ENCODE assay signal across 1 cellular context in genomic region chr2:20350753-20351554, GRCh38.
TF ChIP-seq lines count a peak whose summit lies in the region.

TSS of gene PUM2 (minus strand) at chr2:20350844. CDS start at chr2:20327360, 23,484 bp downstream.

TF ChIP-seq in HepG2, 621 proteins besides CTCF, POLR2A, EP300 and RAD21 (continued from another document and continues in another):
- TF ChIP-seq ARID4A (CRISPR knock-in tag; IDR thresholded peaks at IDR 0.05; ENCODE audit: borderline replicate concordance) (peak; percentile 76), CCAR2 (optimal IDR thresholded peaks at IDR 0.05; ENCODE audit: low read depth, low read length) (no peak), ZMYM2 (CRISPR knock-in tag; IDR thresholded peaks at IDR 0.05) (no peak), RFX5 (IDR thresholded peaks at IDR 0.05; ENCODE audit: low read depth, low read length) (no peak), ZNF484 (CRISPR knock-in tag; IDR thresholded peaks at IDR 0.05; ENCODE audit: borderline replicate concordance, low read depth) (peak; percentile 50; the same call in 1 of the 2 replicates), ZBTB10 (CRISPR knock-in tag; IDR thresholded peaks at IDR 0.05; ENCODE audit: borderline replicate concordance) (peak; percentile 83; the same call in 1 of the 2 replicates), HNF4A (CRISPR knock-in tag; IDR thresholded peaks at IDR 0.05) (no peak; the same call in none of the 2 replicates), TARDBP (CRISPR knock-in tag; IDR thresholded peaks at IDR 0.05) (0 out of 2 replicates have a peak, but pooled peaks have one; percentile 54), ZNF670 (CRISPR knock-in tag; IDR thresholded peaks at IDR 0.05; ENCODE audit: borderline replicate concordance) (peak; percentile 91), ZMAT5 (CRISPR knock-in tag; IDR thresholded peaks at IDR 0.05; ENCODE audit: borderline replicate concordance, low read depth) (no peak), MAFG (CRISPR knock-in tag; IDR thresholded peaks at IDR 0.05) (no peak), ZNF260 (CRISPR knock-in tag; IDR thresholded peaks at IDR 0.05; ENCODE audit: borderline replicate concordance, low read depth) (peak; percentile 77; the same call in 1 of the 2 replicates), KLF9 (CRISPR knock-in tag; IDR thresholded peaks at IDR 0.05; ENCODE audit: low read depth) (peak; percentile 80; the same call in 1 of the 2 replicates), ZNF282 (IDR thresholded peaks at IDR 0.05; ENCODE audit: partially characterized antibody) (no peak), NR2F1 (CRISPR knock-in tag; IDR thresholded peaks at IDR 0.05) (0 out of 4 replicates have a peak, but pooled peaks of 1 of the 2 experiments have one; percentile 9), ZNF451 (CRISPR knock-in tag; IDR thresholded peaks at IDR 0.05) (peak; percentile 95), MXD3 (CRISPR knock-in tag; IDR thresholded peaks at IDR 0.05) (peak; percentile 94), ZMAT3 (CRISPR knock-in tag; conservative IDR thresholded peaks at IDR 0.05) (peak; percentile 99), ZNF75D (CRISPR knock-in tag; IDR thresholded peaks at IDR 0.05; ENCODE audit: borderline replicate concordance) (0 out of 2 replicates have a peak, but pooled peaks have one; percentile 2), RNF219 (CRISPR knock-in tag; IDR thresholded peaks at IDR 0.05) (peak; percentile 29; the same call in 1 of the 2 replicates), ZNF367 (CRISPR knock-in tag; IDR thresholded peaks at IDR 0.05; ENCODE audit: borderline replicate concordance) (0 out of 2 replicates have a peak, but pooled peaks have one; percentile 93), ZSCAN20 (CRISPR knock-in tag; IDR thresholded peaks at IDR 0.05; ENCODE audit: borderline replicate concordance) (peak; percentile 97), ZBTB49 (CRISPR knock-in tag; IDR thresholded peaks at IDR 0.05; ENCODE audit: borderline replicate concordance) (no peak), PAF1 (CRISPR knock-in tag; IDR thresholded peaks at IDR 0.05) (no peak), ZBTB20 (CRISPR knock-in tag; IDR thresholded peaks at IDR 0.05; ENCODE audit: borderline replicate concordance, low read depth) (peak; percentile 77; the same call in 1 of the 2 replicates), USF2 (IDR thresholded peaks at IDR 0.05; ENCODE audit: low read depth, low read length) (peak; percentile 75), USF2 (CRISPR knock-in tag; IDR thresholded peaks at IDR 0.05; ENCODE audit: borderline replicate concordance) (peak; percentile 67; the same call in 1 of the 2 replicates), ZBTB44 (CRISPR knock-in tag; IDR thresholded peaks at IDR 0.05) (peak; percentile 96), PAX8 (CRISPR knock-in tag; IDR thresholded peaks at IDR 0.05; ENCODE audit: borderline replicate concordance) (0 out of 2 replicates have a peak, but pooled peaks have one; percentile 32), CSRNP2 (CRISPR knock-in tag; conservative IDR thresholded peaks at IDR 0.05; ENCODE audit: low read depth) (no peak), HNRNPLL (IDR thresholded peaks at IDR 0.05; ENCODE audit: low read depth, low read length, poor library complexity, severe bottlenecking) (peak; percentile 86), ZNF674 (CRISPR knock-in tag; IDR thresholded peaks at IDR 0.05; ENCODE audit: low read depth) (peak; percentile 96), ZNF224 (CRISPR knock-in tag; IDR thresholded peaks at IDR 0.05) (peak; percentile 62; the same call in 1 of the 2 replicates), HIC2 (CRISPR knock-in tag; IDR thresholded peaks at IDR 0.05; ENCODE audit: low read depth) (peak; percentile 59; the same call in 1 of the 2 replicates), NBN (conservative IDR thresholded peaks at IDR 0.05) (no peak)
